9 cellular contexts compared by ENCODE assay signal in genomic region chr11:85752890-85753581, GRCh38. TPM values are rescaled to one million over a fixed set of nuclear protein-coding genes. Genes with fewer than 3 reads are reported as not detected.
A peak's percentile ranks its signal among the peaks of the same experiment; 100 is the strongest.
DNase-seq lines count a peak whose midpoint lies in the region; ATAC-seq, FAIRE-seq and TF ChIP-seq lines count a peak whose summit lies in the region.
"Had no signal": no experiment of that assay in that cellular context is flagged by ENCODE, and none has a peak within 500 bp of the region (broad histone marks: within the 10 kb centered on the region; RNA-seq: fewer than 3 reads in every experiment).

No MANE protein-coding gene starts in this region.

- DNase-seq in Right ventricle myocardium superior (peak; percentile 43), left ventricle myocardium inferior (no peak), small intestine (peak; percentile 71), transverse colon (peak; percentile 62), coronary artery (ENCODE audit: low spot score) (no peak), NCI-H510A (lab: John Stamatoyannopoulos, UW) (no peak)
- peak; percentile 79 for DNase-seq in activated effector memory CD4-positive, alpha-beta T cell treated with Interleukin-2 at 50 U/mL for 16 hours

- no peak for TF ChIP-seq EP300 in transverse colon (IDR thresholded peaks at IDR 0.05; ENCODE audit: low read depth)

- no peak for FAIRE-seq in small intestine (lab: Jason Lieb, UNC)
- FAIRE-seq: A549 had no signal

- H3K9me3 ChIP-seq in left ventricle myocardium inferior (replicated peaks) (no peaks in the 10 kb centered on the region), small intestine (ENCODE audit: control insufficient read depth, low read depth) (no peaks in the 10 kb centered on the region), transverse colon (no peaks in the 10 kb centered on the region)
- H3K9me3 ChIP-seq: A549 had no signal

- TF ChIP-seq POLR2A in transverse colon (IDR thresholded peaks at IDR 0.05), result no peak

- H3K27me3 ChIP-seq in left ventricle myocardium inferior (ENCODE audit: low read depth) (no peaks in the 10 kb centered on the region), small intestine (ENCODE audit: control insufficient read depth in 2 of 2, insufficient read depth in 2 of 2, low read length in 2 of 2) (no peaks in the 10 kb centered on the region), transverse colon (no peaks in the 10 kb centered on the region)

- ATAC-seq in Right ventricle myocardium superior (ENCODE audit: poor library complexity) (peak; percentile 45), HG03139 (IDR thresholded peaks at IDR 0.05; ENCODE audit: unreplicated experiment) (no peak)
- ATAC-seq: A549 had no signal

- H3K27ac ChIP-seq in left ventricle myocardium inferior (replicated peaks) (no peak overlapping the region), small intestine (ENCODE audit: low read depth in 1 of 2, low read length in 1 of 2) (peak overlapping the region in 1 of 2 donors; percentile 22), transverse colon (peak overlapping the region in 1 of 4 donors; percentile 11), coronary artery (no peak overlapping the region)

- H3K36me3 ChIP-seq in left ventricle myocardium inferior (no peaks in the 10 kb centered on the region), small intestine (ENCODE audit: control insufficient read depth in 2 of 2, insufficient read depth in 2 of 2, low read length in 2 of 2) (no peaks in the 10 kb centered on the region), transverse colon (no peaks in the 10 kb centered on the region)

- no peak overlapping the region for H3K4me3 ChIP-seq in left ventricle myocardium inferior
- H3K4me3 ChIP-seq in small intestine (ENCODE audit: low read depth in 1 of 2, low read length in 2 of 2), result no peak overlapping the region
- no peak overlapping the region for H3K4me3 ChIP-seq in transverse colon
- no peak overlapping the region for H3K4me3 ChIP-seq in coronary artery
- H3K4me3 ChIP-seq: A549 had no signal

- in situ Hi-C loops in transverse colon (cut with MboI; ENCODE audit: low pct_ligation_motif_present in 1 of 4, low pct_unique_long_range_greater_than_20kb in 1 of 4, low sequenced_read_pairs in 3 of 4), result no loop called here

- 69 to 87% (median 70%) methylated on average over 7 of the region's 7 CpGs for WGBS in small intestine, 3 donors
- 52 to 79% methylated on average over 7 of the region's 7 CpGs for WGBS in transverse colon (ENCODE audit: low coverage in 1 of 2), 2 donors

- intact Hi-C loops in Right ventricle myocardium superior (cut with DNase I), result no loop called here
- intact Hi-C loops in left ventricle myocardium inferior (cut with micrococcal nuclease), result no loop called here
- intact Hi-C loops in transverse colon (cut with DNase I; ENCODE audit: low total_unique reads), result no loop called here

- H3K4me1 ChIP-seq in left ventricle myocardium inferior (peaks cover 5% of the 10 kb centered on the region), small intestine (ENCODE audit: control insufficient read depth in 2 of 2, insufficient read depth in 1 of 2, low read depth in 1 of 2, low read length in 1 of 2) (peaks cover 7 to 8% of the 10 kb centered on the region in 2 donors), transverse colon (peaks cover 0 to 30% (median 11%) of the 10 kb centered on the region in 4 donors)

- TF ChIP-seq CTCF in left ventricle myocardium inferior (IDR thresholded peaks at IDR 0.05; ENCODE audit: borderline replicate concordance) (no peak), transverse colon (IDR thresholded peaks at IDR 0.05) (no peak), coronary artery (IDR thresholded peaks at IDR 0.05) (no peak)

RNA-seq across cellular contexts. Expression of gene SYTL2, which starts 57.9 kb away (rescaled TPM):
- total RNA-seq in Right ventricle myocardium superior (4.0 TPM), left ventricle myocardium inferior (3.8 TPM), transverse colon (1,000 to 10,000 TPM in 1 of 4 donors, 100 to 1,000 TPM in 3; 140 to 1,280 (median 344) TPM)
- polyA plus RNA-seq in small intestine, result 10 to 100 TPM; 12.9 to 17.7 (median 14.3) TPM

Comparison
In these comparisons a context has a peak if more than half of its experiments do, and no peak if none do; other contexts are left out.
1. DNase-seq: peak in Right ventricle myocardium superior (single experiment), activated effector memory CD4-positive, alpha-beta T cell treated with Interleukin-2 at 50 U/mL for 16 hours (single experiment), small intestine (single experiment) and transverse colon (single experiment); none in left ventricle myocardium inferior (single experiment), coronary artery (single experiment) and NCI-H510A (single experiment).
2. RNA of gene SYTL2, which starts 57.9 kb away (total RNA-seq): 140 to 1,280 TPM in transverse colon; 4.0 TPM in Right ventricle myocardium superior (single experiment) and 3.8 TPM in left ventricle myocardium inferior (single experiment); every median in the first group is over 10 times any median in the second.